ENCODE assay signal across 1 cellular context in the genomic region with DNA sequence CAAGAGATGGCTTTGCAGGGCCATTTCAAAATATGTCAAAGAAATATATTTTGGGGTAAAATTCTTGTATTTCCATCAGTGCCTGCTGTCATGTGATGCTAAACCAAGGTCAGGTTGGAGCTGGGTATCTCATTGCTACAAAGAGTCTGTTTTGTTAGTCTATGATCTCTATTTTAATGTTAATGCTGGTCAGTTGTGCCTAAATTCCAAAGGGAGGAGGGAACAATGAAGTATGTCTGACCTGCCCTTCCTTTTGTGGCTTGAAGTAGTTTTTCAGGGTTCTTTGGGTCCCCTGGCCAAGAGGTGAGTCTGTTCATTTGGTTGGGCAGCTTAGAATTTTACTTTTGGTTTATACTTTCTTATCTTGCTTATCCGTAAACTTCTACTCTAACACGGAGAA.
TF ChIP-seq lines count a peak whose summit lies in the region.

No MANE protein-coding gene starts in this region.

TF ChIP-seq in H1, 55 proteins besides CTCF, POLR2A, EP300 and RAD21:
- TF ChIP-seq CEBPB (IDR thresholded peaks at IDR 0.05; ENCODE audit: low read depth, low read length) (no peak), PHF8 (conservative IDR thresholded peaks at IDR 0.05; ENCODE audit: low read depth, low read length) (no peak), POLR2AphosphoS5 (IDR thresholded peaks at IDR 0.05; ENCODE audit: low read depth, low read length) (peak; percentile 32; the same call in 1 of the 2 replicates), KDM4A (IDR thresholded peaks at IDR 0.05; ENCODE audit: low read depth, low read length, severe bottlenecking) (peak; percentile 6), EGR1 (IDR thresholded peaks at IDR 0.05; ENCODE audit: borderline replicate concordance, low read depth, low read length) (no peak), YY1 (IDR thresholded peaks at IDR 0.05; ENCODE audit: low read depth, low read length) (peak; percentile 39; the same call in 1 of the 2 replicates), MAFK (IDR thresholded peaks at IDR 0.05; ENCODE audit: low read depth, low read length) (no peak), NANOG (IDR thresholded peaks at IDR 0.05; ENCODE audit: insufficient read depth, low read depth, low read length, poor library complexity, severe bottlenecking) (peak; percentile 78), SUZ12 (IDR thresholded peaks at IDR 0.05; ENCODE audit: low read length) (no peak), SRF (IDR thresholded peaks at IDR 0.05; ENCODE audit: low read depth, low read length) (no peak), TCF12 (IDR thresholded peaks at IDR 0.05; ENCODE audit: low read depth, low read length) (no peak), KDM5A (IDR thresholded peaks at IDR 0.05; ENCODE audit: low read length) (no peak), SP4 (IDR thresholded peaks at IDR 0.05; ENCODE audit: low read length) (no peak), CBX5 (IDR thresholded peaks at IDR 0.05; ENCODE audit: low read depth, low read length) (no peak), CHD2 (IDR thresholded peaks at IDR 0.05; ENCODE audit: low read length) (no peak), HDAC2 (IDR thresholded peaks at IDR 0.05; ENCODE audit: borderline replicate concordance in 1 of 2, low read depth in 2 of 2, low read length in 2 of 2) (no peak; a peak in 1 of 4 replicates), RNF2 (IDR thresholded peaks at IDR 0.05; ENCODE audit: borderline replicate concordance, low read depth, low read length, missing control alignments, poor library complexity, severe bottlenecking) (no peak), BACH1 (IDR thresholded peaks at IDR 0.05; ENCODE audit: low read length) (no peak), JUND (IDR thresholded peaks at IDR 0.05; ENCODE audit: low read length) (no peak), ASH2L (IDR thresholded peaks at IDR 0.05; ENCODE audit: low read length) (no peak), SP1 (IDR thresholded peaks at IDR 0.05; ENCODE audit: low read depth, low read length) (peak; percentile 74), RBBP5 (IDR thresholded peaks at IDR 0.05; ENCODE audit: borderline replicate concordance, low read depth, low read length) (no peak), POU5F1 (IDR thresholded peaks at IDR 0.05; ENCODE audit: low read depth, low read length) (peak; percentile 75), CTBP2 (IDR thresholded peaks at IDR 0.05; ENCODE audit: borderline replicate concordance, insufficient read depth, insufficient read length, low read length) (no peak), TEAD4 (IDR thresholded peaks at IDR 0.05; ENCODE audit: low read depth, low read length) (peak; percentile 94), TAF1 (IDR thresholded peaks at IDR 0.05; ENCODE audit: low read depth, low read length) (peak; percentile 54), CBX8 (IDR thresholded peaks at IDR 0.05; ENCODE audit: borderline replicate concordance, low read depth, low read length) (no peak), EZH2 (IDR thresholded peaks at IDR 0.05; ENCODE audit: low read depth, low read length, severe bottlenecking) (no peak), KDM1A (IDR thresholded peaks at IDR 0.05; ENCODE audit: borderline replicate concordance, low read length) (no peak), TBP (IDR thresholded peaks at IDR 0.05; ENCODE audit: low read depth, low read length) (peak; percentile 68), RFX5 (IDR thresholded peaks at IDR 0.05; ENCODE audit: borderline replicate concordance, low read depth, low read length) (no peak), FOSL1 (IDR thresholded peaks at IDR 0.05; ENCODE audit: insufficient read depth, low read depth, low read length) (no peak), BCL11A (IDR thresholded peaks at IDR 0.05; ENCODE audit: low read depth in 2 of 2, low read length in 2 of 2) (no peak)
- TF ChIP-seq, protein P1, sequence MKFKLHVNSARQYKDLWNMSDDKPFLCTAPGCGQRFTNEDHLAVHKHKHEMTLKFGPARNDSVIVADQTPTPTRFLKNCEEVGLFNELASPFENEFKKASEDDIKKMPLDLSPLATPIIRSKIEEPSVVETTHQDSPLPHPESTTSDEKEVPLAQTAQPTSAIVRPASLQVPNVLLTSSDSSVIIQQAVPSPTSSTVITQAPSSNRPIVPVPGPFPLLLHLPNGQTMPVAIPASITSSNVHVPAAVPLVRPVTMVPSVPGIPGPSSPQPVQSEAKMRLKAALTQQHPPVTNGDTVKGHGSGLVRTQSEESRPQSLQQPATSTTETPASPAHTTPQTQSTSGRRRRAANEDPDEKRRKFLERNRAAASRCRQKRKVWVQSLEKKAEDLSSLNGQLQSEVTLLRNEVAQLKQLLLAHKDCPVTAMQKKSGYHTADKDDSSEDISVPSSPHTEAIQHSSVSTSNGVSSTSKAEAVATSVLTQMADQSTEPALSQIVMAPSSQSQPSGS (IDR thresholded peaks at IDR 0.05; ENCODE audit: low read length) = no peak
- TF ChIP-seq, protein P2, sequence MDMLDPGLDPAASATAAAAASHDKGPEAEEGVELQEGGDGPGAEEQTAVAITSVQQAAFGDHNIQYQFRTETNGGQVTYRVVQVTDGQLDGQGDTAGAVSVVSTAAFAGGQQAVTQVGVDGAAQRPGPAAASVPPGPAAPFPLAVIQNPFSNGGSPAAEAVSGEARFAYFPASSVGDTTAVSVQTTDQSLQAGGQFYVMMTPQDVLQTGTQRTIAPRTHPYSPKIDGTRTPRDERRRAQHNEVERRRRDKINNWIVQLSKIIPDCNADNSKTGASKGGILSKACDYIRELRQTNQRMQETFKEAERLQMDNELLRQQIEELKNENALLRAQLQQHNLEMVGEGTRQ (IDR thresholded peaks at IDR 0.05; ENCODE audit: low read length) = peak; percentile 55; the same call in 1 of the 2 replicates
- TF ChIP-seq, protein P3, sequence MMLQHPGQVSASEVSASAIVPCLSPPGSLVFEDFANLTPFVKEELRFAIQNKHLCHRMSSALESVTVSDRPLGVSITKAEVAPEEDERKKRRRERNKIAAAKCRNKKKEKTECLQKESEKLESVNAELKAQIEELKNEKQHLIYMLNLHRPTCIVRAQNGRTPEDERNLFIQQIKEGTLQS (IDR thresholded peaks at IDR 0.05; ENCODE audit: insufficient read depth, low read depth, low read length) = no peak
- TF ChIP-seq, protein P4, sequence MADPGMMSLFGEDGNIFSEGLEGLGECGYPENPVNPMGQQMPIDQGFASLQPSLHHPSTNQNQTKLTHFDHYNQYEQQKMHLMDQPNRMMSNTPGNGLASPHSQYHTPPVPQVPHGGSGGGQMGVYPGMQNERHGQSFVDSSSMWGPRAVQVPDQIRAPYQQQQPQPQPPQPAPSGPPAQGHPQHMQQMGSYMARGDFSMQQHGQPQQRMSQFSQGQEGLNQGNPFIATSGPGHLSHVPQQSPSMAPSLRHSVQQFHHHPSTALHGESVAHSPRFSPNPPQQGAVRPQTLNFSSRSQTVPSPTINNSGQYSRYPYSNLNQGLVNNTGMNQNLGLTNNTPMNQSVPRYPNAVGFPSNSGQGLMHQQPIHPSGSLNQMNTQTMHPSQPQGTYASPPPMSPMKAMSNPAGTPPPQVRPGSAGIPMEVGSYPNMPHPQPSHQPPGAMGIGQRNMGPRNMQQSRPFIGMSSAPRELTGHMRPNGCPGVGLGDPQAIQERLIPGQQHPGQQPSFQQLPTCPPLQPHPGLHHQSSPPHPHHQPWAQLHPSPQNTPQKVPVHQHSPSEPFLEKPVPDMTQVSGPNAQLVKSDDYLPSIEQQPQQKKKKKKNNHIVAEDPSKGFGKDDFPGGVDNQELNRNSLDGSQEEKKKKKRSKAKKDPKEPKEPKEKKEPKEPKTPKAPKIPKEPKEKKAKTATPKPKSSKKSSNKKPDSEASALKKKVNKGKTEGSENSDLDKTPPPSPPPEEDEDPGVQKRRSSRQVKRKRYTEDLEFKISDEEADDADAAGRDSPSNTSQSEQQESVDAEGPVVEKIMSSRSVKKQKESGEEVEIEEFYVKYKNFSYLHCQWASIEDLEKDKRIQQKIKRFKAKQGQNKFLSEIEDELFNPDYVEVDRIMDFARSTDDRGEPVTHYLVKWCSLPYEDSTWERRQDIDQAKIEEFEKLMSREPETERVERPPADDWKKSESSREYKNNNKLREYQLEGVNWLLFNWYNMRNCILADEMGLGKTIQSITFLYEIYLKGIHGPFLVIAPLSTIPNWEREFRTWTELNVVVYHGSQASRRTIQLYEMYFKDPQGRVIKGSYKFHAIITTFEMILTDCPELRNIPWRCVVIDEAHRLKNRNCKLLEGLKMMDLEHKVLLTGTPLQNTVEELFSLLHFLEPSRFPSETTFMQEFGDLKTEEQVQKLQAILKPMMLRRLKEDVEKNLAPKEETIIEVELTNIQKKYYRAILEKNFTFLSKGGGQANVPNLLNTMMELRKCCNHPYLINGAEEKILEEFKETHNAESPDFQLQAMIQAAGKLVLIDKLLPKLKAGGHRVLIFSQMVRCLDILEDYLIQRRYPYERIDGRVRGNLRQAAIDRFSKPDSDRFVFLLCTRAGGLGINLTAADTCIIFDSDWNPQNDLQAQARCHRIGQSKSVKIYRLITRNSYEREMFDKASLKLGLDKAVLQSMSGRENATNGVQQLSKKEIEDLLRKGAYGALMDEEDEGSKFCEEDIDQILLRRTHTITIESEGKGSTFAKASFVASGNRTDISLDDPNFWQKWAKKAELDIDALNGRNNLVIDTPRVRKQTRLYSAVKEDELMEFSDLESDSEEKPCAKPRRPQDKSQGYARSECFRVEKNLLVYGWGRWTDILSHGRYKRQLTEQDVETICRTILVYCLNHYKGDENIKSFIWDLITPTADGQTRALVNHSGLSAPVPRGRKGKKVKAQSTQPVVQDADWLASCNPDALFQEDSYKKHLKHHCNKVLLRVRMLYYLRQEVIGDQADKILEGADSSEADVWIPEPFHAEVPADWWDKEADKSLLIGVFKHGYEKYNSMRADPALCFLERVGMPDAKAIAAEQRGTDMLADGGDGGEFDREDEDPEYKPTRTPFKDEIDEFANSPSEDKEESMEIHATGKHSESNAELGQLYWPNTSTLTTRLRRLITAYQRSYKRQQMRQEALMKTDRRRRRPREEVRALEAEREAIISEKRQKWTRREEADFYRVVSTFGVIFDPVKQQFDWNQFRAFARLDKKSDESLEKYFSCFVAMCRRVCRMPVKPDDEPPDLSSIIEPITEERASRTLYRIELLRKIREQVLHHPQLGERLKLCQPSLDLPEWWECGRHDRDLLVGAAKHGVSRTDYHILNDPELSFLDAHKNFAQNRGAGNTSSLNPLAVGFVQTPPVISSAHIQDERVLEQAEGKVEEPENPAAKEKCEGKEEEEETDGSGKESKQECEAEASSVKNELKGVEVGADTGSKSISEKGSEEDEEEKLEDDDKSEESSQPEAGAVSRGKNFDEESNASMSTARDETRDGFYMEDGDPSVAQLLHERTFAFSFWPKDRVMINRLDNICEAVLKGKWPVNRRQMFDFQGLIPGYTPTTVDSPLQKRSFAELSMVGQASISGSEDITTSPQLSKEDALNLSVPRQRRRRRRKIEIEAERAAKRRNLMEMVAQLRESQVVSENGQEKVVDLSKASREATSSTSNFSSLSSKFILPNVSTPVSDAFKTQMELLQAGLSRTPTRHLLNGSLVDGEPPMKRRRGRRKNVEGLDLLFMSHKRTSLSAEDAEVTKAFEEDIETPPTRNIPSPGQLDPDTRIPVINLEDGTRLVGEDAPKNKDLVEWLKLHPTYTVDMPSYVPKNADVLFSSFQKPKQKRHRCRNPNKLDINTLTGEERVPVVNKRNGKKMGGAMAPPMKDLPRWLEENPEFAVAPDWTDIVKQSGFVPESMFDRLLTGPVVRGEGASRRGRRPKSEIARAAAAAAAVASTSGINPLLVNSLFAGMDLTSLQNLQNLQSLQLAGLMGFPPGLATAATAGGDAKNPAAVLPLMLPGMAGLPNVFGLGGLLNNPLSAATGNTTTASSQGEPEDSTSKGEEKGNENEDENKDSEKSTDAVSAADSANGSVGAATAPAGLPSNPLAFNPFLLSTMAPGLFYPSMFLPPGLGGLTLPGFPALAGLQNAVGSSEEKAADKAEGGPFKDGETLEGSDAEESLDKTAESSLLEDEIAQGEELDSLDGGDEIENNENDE (IDR thresholded peaks at IDR 0.05; ENCODE audit: insufficient replicate concordance, low read length) = peak; percentile 34
- TF ChIP-seq, protein P5, sequence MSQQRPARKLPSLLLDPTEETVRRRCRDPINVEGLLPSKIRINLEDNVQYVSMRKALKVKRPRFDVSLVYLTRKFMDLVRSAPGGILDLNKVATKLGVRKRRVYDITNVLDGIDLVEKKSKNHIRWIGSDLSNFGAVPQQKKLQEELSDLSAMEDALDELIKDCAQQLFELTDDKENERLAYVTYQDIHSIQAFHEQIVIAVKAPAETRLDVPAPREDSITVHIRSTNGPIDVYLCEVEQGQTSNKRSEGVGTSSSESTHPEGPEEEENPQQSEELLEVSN (IDR thresholded peaks at IDR 0.05) = no peak
